9 cellular contexts compared by ENCODE assay signal in genomic region chr16:52547001-52547833, GRCh38. TPM values are rescaled to one million over a fixed set of nuclear protein-coding genes. Genes with fewer than 3 reads are reported as not detected.
DNase-seq lines count a peak whose midpoint lies in the region; ATAC-seq, FAIRE-seq and TF ChIP-seq lines count a peak whose summit lies in the region.
"Had no signal": no experiment of that assay in that cellular context is flagged by ENCODE, and none has a peak within 500 bp of the region (broad histone marks: within the 10 kb centered on the region; RNA-seq: fewer than 3 reads in every experiment).

TOX3 (minus strand) TSS chr16:52547143; CDS start chr16:52546723, 420 bp downstream.

- peak within 1 kb of the TSS; percentile 99 for H3K27ac ChIP-seq in 22Rv1
- no peak within 1 kb of the TSS for H3K27ac ChIP-seq in HUES48 (ENCODE audit: low read depth, low read length)
- H3K27ac ChIP-seq in mucosa of rectum (ENCODE audit: low read depth in 2 of 2, low read length in 2 of 2), result peak within 1 kb of the TSS; percentile 71 to 85

- DNase-seq in cerebellum (ENCODE audit: low spot score) (no peak), HTR-8/SVneo (ENCODE audit: insufficient read length, low spot score) (no peak), NOMO-1 treated with DMSO at 0.1 percent for 48 hours (lab: John Stamatoyannopoulos, UW; ENCODE audit: unreplicated experiment) (no peak)
- DNase-seq in activated CD4-positive, alpha-beta T cell treated with anti-CD3 and anti-CD28 coated beads, Interleukin-2, amount 50 U/mL, for 4 hours, result no peak
- DNase-seq: SW 1271 had no signal

- H3K4me3 ChIP-seq in HUES48 (ENCODE audit: low read depth, low read length), result peak within 1 kb of the TSS; percentile 80
- H3K4me3 ChIP-seq in mucosa of rectum (ENCODE audit: low read length in 2 of 2), result peak within 1 kb of the TSS; percentile 82 to 91

- FAIRE-seq in HTR-8/SVneo (lab: Jason Lieb, UNC), result no peak

- no peaks in the 10 kb centered on the region for H3K9me3 ChIP-seq in HUES48 (ENCODE audit: control insufficient read depth, insufficient read depth, low read length)
- H3K9me3 ChIP-seq in mucosa of rectum (ENCODE audit: control insufficient read depth in 2 of 2, low read length in 2 of 2), result no peaks in the 10 kb centered on the region

- H3K27me3 ChIP-seq in HUES48 (ENCODE audit: control insufficient read depth, insufficient read depth, low read length) (peaks cover 45% of the 10 kb centered on the region), mucosa of rectum (ENCODE audit: control insufficient read depth in 2 of 2, insufficient read depth in 2 of 2, low read length in 2 of 2) (no peaks in the 10 kb centered on the region)

- H3K4me1 ChIP-seq in HUES48 (ENCODE audit: control insufficient read depth, insufficient read depth, low read length), result peaks cover 47% of the 10 kb centered on the region
- peaks cover 5 to 19% of the 10 kb centered on the region in 2 donors for H3K4me1 ChIP-seq in mucosa of rectum (ENCODE audit: control insufficient read depth in 2 of 2, insufficient read depth in 2 of 2, low read length in 2 of 2)

- H3K9ac ChIP-seq in HUES48 (ENCODE audit: low read depth, low read length), result peak within 1 kb of the TSS; percentile 60
- peak within 1 kb of the TSS; percentile 70 to 90 for H3K9ac ChIP-seq in mucosa of rectum (ENCODE audit: low read depth in 1 of 2, low read length in 2 of 2)

- ATAC-seq in GM21447 (IDR thresholded peaks at IDR 0.05; ENCODE audit: unreplicated experiment), result no peak

- H3K36me3 ChIP-seq in HUES48 (ENCODE audit: control insufficient read depth, insufficient read depth, low read length) (0 out of 2 replicates have a peak, but pooled peaks cover under 1% of the 10 kb centered on the region), mucosa of rectum (ENCODE audit: control insufficient read depth in 2 of 2, insufficient read depth in 2 of 2, low read length in 2 of 2) (no peaks in the 10 kb centered on the region)

- TF ChIP-seq CTCF in 22Rv1 (IDR thresholded peaks at IDR 0.05), result no peak

RNA-seq across cellular contexts. Expression of gene TOX3, which starts in this region (rescaled TPM):
- 15.7 TPM for total RNA-seq in cerebellum
